32 cellular contexts compared by ENCODE assay signal in genomic region chr3:148848410-148848809, GRCh38. TPM values are rescaled to one million over a fixed set of nuclear protein-coding genes. Genes with fewer than 3 reads are reported as not detected.
"Had no signal": no experiment of that assay in that cellular context is flagged by ENCODE, and none has a peak within 500 bp of the region (broad histone marks: within the 10 kb centered on the region; RNA-seq: fewer than 3 reads in every experiment).

No MANE protein-coding gene starts in this region.

- DNase-seq: hippocampal formation; kidney; left ventricle myocardium inferior; mesendoderm; naive B cell; natural killer cell; nephron progenitor cell; occipital lobe; psoas muscle; small intestine; spleen; stimulated activated CD4-positive, alpha-beta T cell treated with anti-CD3 and anti-CD28 coated beads, Interleukin-4, amount 100 ng/mL, for 24 hours; stimulated activated naive CD4-positive, alpha-beta T cell; tibial artery; trophoblast cell; upper lobe of right lung had no signal

- H3K4me3 ChIP-seq: left ventricle myocardium inferior, lung, neural progenitor cell, psoas muscle, right atrium auricular region, spleen, suprapubic skin, thoracic aorta, tibial artery, upper lobe of right lung had no signal

- H3K4me2 ChIP-seq: neural progenitor cell had no signal

- H3K79me2 ChIP-seq: parathyroid adenoma had no signal

- H3K27me3 Mint-ChIP-seq: naive B cell; stimulated activated naive CD8-positive, alpha-beta T cell treated with anti-CD3 and anti-CD28 coated beads, Interleukin-15, Interleukin-2, amounts not matched to agents 100 ng/mL and 50 ng/mL, for 24 hours had no signal

- H3K27ac Mint-ChIP-seq: mesothelial cell of epicardium; naive B cell; natural killer cell; nephron progenitor cell; neural progenitor cell; stimulated activated effector memory CD8-positive, alpha-beta T cell treated with anti-CD3 and anti-CD28 coated beads, Interleukin-12 subunit alpha, Interleukin-12 subunit beta, amount 100 ng/mL, for 72 hours; stimulated activated naive CD8-positive, alpha-beta T cell treated with anti-CD3 and anti-CD28 coated beads, Interleukin-15, Interleukin-2, amounts not matched to agents 100 ng/mL and 50 ng/mL, for 24 hours had no signal

- H3K36me3 ChIP-seq: left ventricle myocardium inferior, neural progenitor cell, neutrophil, right atrium auricular region, spleen, suprapubic skin, thoracic aorta, tibial artery, upper lobe of right lung had no signal

- H3K9ac ChIP-seq: neural progenitor cell, parathyroid adenoma had no signal

- H3K27ac ChIP-seq: left ventricle myocardium inferior, neural progenitor cell, neutrophil, parathyroid adenoma, psoas muscle, right atrium auricular region, spleen, suprapubic skin, thoracic aorta, tibial artery, upper lobe of right lung had no signal

- H3K4me1 ChIP-seq: left ventricle myocardium inferior, neural progenitor cell, parathyroid adenoma, psoas muscle, right atrium auricular region, spleen, suprapubic skin, tibial artery, upper lobe of right lung had no signal

- H3K4me3 Mint-ChIP-seq: mesothelial cell of epicardium; naive B cell; natural killer cell; nephron progenitor cell; neural progenitor cell; stimulated activated effector memory CD8-positive, alpha-beta T cell treated with anti-CD3 and anti-CD28 coated beads, Interleukin-12 subunit alpha, Interleukin-12 subunit beta, amount 100 ng/mL, for 72 hours; stimulated activated naive CD8-positive, alpha-beta T cell treated with anti-CD3 and anti-CD28 coated beads, Interleukin-15, Interleukin-2, amounts not matched to agents 100 ng/mL and 50 ng/mL, for 24 hours had no signal

- H3K9me3 ChIP-seq: left ventricle myocardium inferior, neutrophil, psoas muscle, right atrium auricular region, spleen, suprapubic skin, thoracic aorta, tibial artery, upper lobe of right lung had no signal

- ATAC-seq: natural killer cell; psoas muscle; sciatic nerve; stimulated activated effector memory CD8-positive, alpha-beta T cell treated with anti-CD3 and anti-CD28 coated beads, Interleukin-12 subunit alpha, Interleukin-12 subunit beta, amount 100 ng/mL, for 72 hours; upper lobe of right lung had no signal

- H3K4me1 Mint-ChIP-seq: naive B cell; natural killer cell; nephron progenitor cell; neural progenitor cell; stimulated activated effector memory CD8-positive, alpha-beta T cell treated with anti-CD3 and anti-CD28 coated beads, Interleukin-12 subunit alpha, Interleukin-12 subunit beta, amount 100 ng/mL, for 72 hours had no signal

- FAIRE-seq: islet of Langerhans, urothelium cell line had no signal

- H2AFZ ChIP-seq: neural progenitor cell, parathyroid adenoma had no signal

- H3K9me3 Mint-ChIP-seq: mesothelial cell of epicardium; naive B cell; natural killer cell; nephron progenitor cell; neural progenitor cell; stimulated activated effector memory CD8-positive, alpha-beta T cell treated with anti-CD3 and anti-CD28 coated beads, Interleukin-12 subunit alpha, Interleukin-12 subunit beta, amount 100 ng/mL, for 72 hours; stimulated activated naive CD8-positive, alpha-beta T cell treated with anti-CD3 and anti-CD28 coated beads, Interleukin-15, Interleukin-2, amounts not matched to agents 100 ng/mL and 50 ng/mL, for 24 hours had no signal

- H3K36me3 Mint-ChIP-seq: mesothelial cell of epicardium; naive B cell; natural killer cell; neural progenitor cell; stimulated activated effector memory CD8-positive, alpha-beta T cell treated with anti-CD3 and anti-CD28 coated beads, Interleukin-12 subunit alpha, Interleukin-12 subunit beta, amount 100 ng/mL, for 72 hours had no signal

- H3K27me3 ChIP-seq: neural progenitor cell, neutrophil, right atrium auricular region, spleen, suprapubic skin, tibial artery, upper lobe of right lung had no signal

RNA-seq across cellular contexts. Expression of gene CPA3, which starts 16.7 kb away (rescaled TPM):
- total RNA-seq: mesothelial cell of epicardium, occipital lobe, osteocyte, renal cortical epithelial cell had no signal

RNA-seq across cellular contexts. Expression of gene CPB1, which starts 20.8 kb away (rescaled TPM):
- total RNA-seq: left ventricle myocardium inferior, mononuclear cell, natural killer cell, occipital lobe, osteocyte, renal cortical epithelial cell, suprapubic skin had no signal
